ENCODE assay signal across 19 cellular contexts in genomic region chr3:75863878-75864277, GRCh38.
"Had no signal": no experiment of that assay in that cellular context is flagged by ENCODE, and none has a peak within 500 bp of the region (broad histone marks: within the 10 kb centered on the region; RNA-seq: fewer than 3 reads in every experiment).

No MANE protein-coding gene starts in this region.

- DNase-seq: KBM-7, MG63, NCI-H1092, NCI-H1436, NCI-H187, NCI-H2029, NCI-H2081 treated with DMSO at 0.1 percent for 48 hours, NCI-H2171, NCI-H226, NCI-H446, NCI-H510A, NCI-H524 treated with DMSO at 0.1 percent for 48 hours, NCI-H69, NCI-H774, Right ventricle myocardium superior, RPMI8226, T-helper 1 cell had no signal

- FAIRE-seq: RCC 7860 had no signal

- ATAC-seq: SK-N-SH treated with all-trans-retinoic acid at 6 μM for 48 hours had no signal

- H3K36me3 ChIP-seq: MG63 had no signal

- H3K9me3 ChIP-seq: MG63 had no signal

- H3K4me3 ChIP-seq: MG63 had no signal
